ENCODE assay signal across 8 cellular contexts in the genomic region with DNA sequence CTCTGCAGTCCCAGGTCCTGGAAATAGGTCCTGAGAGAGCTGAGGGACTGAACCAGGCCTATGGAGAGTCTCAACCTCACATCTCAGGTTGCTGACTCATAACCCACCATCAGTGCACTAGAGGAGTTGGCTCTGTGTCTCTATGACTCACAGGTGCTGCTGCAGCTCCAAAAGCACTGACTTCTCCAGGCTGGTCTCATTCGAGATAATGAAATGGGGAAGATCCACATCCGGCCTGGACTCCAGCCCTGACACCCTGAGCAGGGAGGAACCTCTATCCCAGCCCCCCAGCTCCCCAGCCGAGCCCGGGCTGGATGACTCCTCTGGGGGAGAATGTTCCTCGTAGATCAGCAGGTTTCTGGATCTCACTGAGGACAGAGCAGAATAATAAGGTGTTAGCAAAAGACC. TPM values are rescaled to one million over a fixed set of nuclear protein-coding genes. Genes with fewer than 3 reads are reported as not detected.
DNase-seq lines count a peak whose midpoint lies in the region; ATAC-seq and TF ChIP-seq lines count a peak whose summit lies in the region.

No MANE protein-coding gene starts in this region.

- no peak overlapping the region for H2AFZ ChIP-seq in OCI-LY7 (ENCODE audit: low read length)

- no peak for TF ChIP-seq CTCF in mucosa of descending colon (IDR thresholded peaks at IDR 0.05)
- TF ChIP-seq CTCF in OCI-LY7 (conservative IDR thresholded peaks at IDR 0.05; ENCODE audit: low read length): no peak

- no TSS peak for BruUV-seq in OCI-LY7 (replicated peaks; lab: Mats Ljungman, UMichigan)

- peaks cover 49% of the 10 kb centered on the region for H3K36me3 Mint-ChIP-seq in activated T-helper 1 cell treated with anti-CD3 and anti-CD28 coated beads, Interleukin-12 subunit alpha, Interleukin-12 subunit beta, Interleukin-2, Interleukin-4 antibody, amounts not matched to agents 30 ng/mL and 10 ng/mL and 1 ng/mL, durations not matched to agents 14 hours and 24 hours and 36 hours (ENCODE audit: low read depth)

- no peaks in the 10 kb centered on the region for H3K9me2 ChIP-seq in OCI-LY7 (ENCODE audit: insufficient read depth, low read length)

- DNase-seq in EH (ENCODE audit: low read depth): peak; percentile 100
- DNase-seq in activated T-helper 1 cell treated with anti-CD3 and anti-CD28 coated beads, Interleukin-12 subunit alpha, Interleukin-12 subunit beta, Interleukin-2, Interleukin-4 antibody, amounts not matched to agents 30 ng/mL and 10 ng/mL and 1 ng/mL, durations not matched to agents 14 hours and 24 hours and 36 hours (ENCODE audit: low spot score): peak; percentile 21
- no peak for DNase-seq in mucosa of descending colon
- DNase-seq in cerebellar cortex (ENCODE audit: low spot score): no peak
- no peak for DNase-seq in OCI-LY7 (ENCODE audit: low spot score)
- DNase-seq in DMS79 (lab: John Stamatoyannopoulos, UW): no peak

- H3K27me3 Mint-ChIP-seq in activated T-helper 1 cell treated with anti-CD3 and anti-CD28 coated beads, Interleukin-12 subunit alpha, Interleukin-12 subunit beta, Interleukin-2, Interleukin-4 antibody, amounts not matched to agents 30 ng/mL and 10 ng/mL and 1 ng/mL, durations not matched to agents 14 hours and 24 hours and 36 hours (ENCODE audit: insufficient read depth): no peaks in the 10 kb centered on the region

- H3K36me3 ChIP-seq in mucosa of descending colon (ENCODE audit: low read depth) (peaks cover 4% of the 10 kb centered on the region), OCI-LY7 (ENCODE audit: insufficient read depth, low read length) (peaks cover 68% of the 10 kb centered on the region)

- peaks cover 44% of the 10 kb centered on the region for H3K4me1 Mint-ChIP-seq in activated T-helper 1 cell treated with anti-CD3 and anti-CD28 coated beads, Interleukin-12 subunit alpha, Interleukin-12 subunit beta, Interleukin-2, Interleukin-4 antibody, amounts not matched to agents 30 ng/mL and 10 ng/mL and 1 ng/mL, durations not matched to agents 14 hours and 24 hours and 36 hours (ENCODE audit: low read depth)

- no peak overlapping the region for H3K4me3 Mint-ChIP-seq in activated T-helper 1 cell treated with anti-CD3 and anti-CD28 coated beads, Interleukin-12 subunit alpha, Interleukin-12 subunit beta, Interleukin-2, Interleukin-4 antibody, amounts not matched to agents 30 ng/mL and 10 ng/mL and 1 ng/mL, durations not matched to agents 14 hours and 24 hours and 36 hours

- ATAC-seq in GM19455 (IDR thresholded peaks at IDR 0.05; ENCODE audit: unreplicated experiment) (peak; percentile 89), HG03378 (IDR thresholded peaks at IDR 0.05; ENCODE audit: unreplicated experiment) (peak; percentile 97), mucosa of descending colon (peak; percentile 17)

- H3K4me3 ChIP-seq in mucosa of descending colon: no peak overlapping the region
- no peak overlapping the region for H3K4me3 ChIP-seq in OCI-LY7 (ENCODE audit: low read depth, low read length, poor library complexity, severe bottlenecking)

- no peaks in the 10 kb centered on the region for H3K9me3 ChIP-seq in mucosa of descending colon
- no peaks in the 10 kb centered on the region for H3K9me3 ChIP-seq in OCI-LY7 (ENCODE audit: low read length)

- H3K4me1 ChIP-seq in mucosa of descending colon (ENCODE audit: low read depth): no peaks in the 10 kb centered on the region
- no peaks in the 10 kb centered on the region for H3K4me1 ChIP-seq in OCI-LY7 (ENCODE audit: insufficient read depth, low read length, poor library complexity, severe bottlenecking)

- H4K20me1 ChIP-seq in OCI-LY7 (ENCODE audit: insufficient read depth, low read length): no peaks in the 10 kb centered on the region

- H3K27ac ChIP-seq in OCI-LY7 (ENCODE audit: low read depth, low read length, poor library complexity, severe bottlenecking): no peak overlapping the region

- POLR2A ChIA-PET in OCI-LY7 (lab: Charles Lee): interaction anchor here (1.1 to 1.6 kb wide), 2 partner anchors 28 to 33 kb away, joined by 3 to 4 read pairs; no protein-coding TSS in a partner anchor

- peak overlapping the region; percentile 61 for H3K27ac Mint-ChIP-seq in activated T-helper 1 cell treated with anti-CD3 and anti-CD28 coated beads, Interleukin-12 subunit alpha, Interleukin-12 subunit beta, Interleukin-2, Interleukin-4 antibody, amounts not matched to agents 30 ng/mL and 10 ng/mL and 1 ng/mL, durations not matched to agents 14 hours and 24 hours and 36 hours

- intact Hi-C loops in activated T-helper 1 cell treated with anti-CD3 and anti-CD28 coated beads, Interleukin-12 subunit alpha, Interleukin-12 subunit beta, Interleukin-2, Interleukin-4 antibody, amounts not matched to agents 30 ng/mL and 10 ng/mL and 1 ng/mL, durations not matched to agents 14 hours and 24 hours and 36 hours (cut with micrococcal nuclease): loop anchor here (1.0 to 5.0 kb wide), 4 partner anchors 8 to 110 kb away; no protein-coding TSS in a partner anchor
- intact Hi-C loops in mucosa of descending colon (cut with DNase I, micrococcal nuclease) (no loop called here), OCI-LY7 (cut with micrococcal nuclease; ENCODE audit: unreplicated experiment) (no loop called here)

- CTCF ChIA-PET in OCI-LY7 (lab: Charles Lee; ENCODE audit: unreplicated experiment): no interaction called here

- H3K9me3 Mint-ChIP-seq in activated T-helper 1 cell treated with anti-CD3 and anti-CD28 coated beads, Interleukin-12 subunit alpha, Interleukin-12 subunit beta, Interleukin-2, Interleukin-4 antibody, amounts not matched to agents 30 ng/mL and 10 ng/mL and 1 ng/mL, durations not matched to agents 14 hours and 24 hours and 36 hours: no peaks in the 10 kb centered on the region

- H3K4me2 ChIP-seq in OCI-LY7 (ENCODE audit: low read length): no peak overlapping the region

- H3K79me2 ChIP-seq in OCI-LY7 (ENCODE audit: insufficient read depth, low read depth, low read length): no peaks in the 10 kb centered on the region

RNA-seq across cellular contexts. Expression of gene DGKI, which starts 35.5 kb away (rescaled TPM):
- total RNA-seq in activated T-helper 1 cell treated with anti-CD3 and anti-CD28 coated beads, Interleukin-12 subunit alpha, Interleukin-12 subunit beta, Interleukin-2, Interleukin-4 antibody, amounts not matched to agents 30 ng/mL and 10 ng/mL and 1 ng/mL, durations not matched to agents 14 hours and 24 hours and 36 hours: 27.3 and 30.2 TPM in 2 replicates
- 1 to 10 TPM in 1 of 3 donors, under 1 TPM in 2; 0.36 to 1.4 (median 0.46) TPM for total RNA-seq in mucosa of descending colon
- not detected in 2 replicates for total RNA-seq in OCI-LY7 (2014; rRNA removed; shearing (Covaris generic))
- 0.46 and 0.55 TPM in 2 replicates for total RNA-seq in OCI-LY7 (2022)

Comparison
In these comparisons a context has a peak if more than half of its experiments do, and no peak if none do; other contexts are left out.
1. DNase-seq: peak in EH (single experiment) and activated T-helper 1 cell treated with anti-CD3 and anti-CD28 coated beads, Interleukin-12 subunit alpha, Interleukin-12 subunit beta, Interleukin-2, Interleukin-4 antibody, amounts not matched to agents 30 ng/mL and 10 ng/mL and 1 ng/mL, durations not matched to agents 14 hours and 24 hours and 36 hours (single experiment); none in mucosa of descending colon (0 of 3), cerebellar cortex (single experiment), OCI-LY7 (single experiment) and DMS79 (single experiment).
2. ATAC-seq: peak in every context shown above with its lines; median percentile 97 in HG03378; 89 in GM19455; 17 in mucosa of descending colon.
3. RNA of gene DGKI, which starts 35.5 kb away (total RNA-seq): 27.3 to 30.2 TPM in activated T-helper 1 cell treated with anti-CD3 and anti-CD28 coated beads, Interleukin-12 subunit alpha, Interleukin-12 subunit beta, Interleukin-2, Interleukin-4 antibody, amounts not matched to agents 30 ng/mL and 10 ng/mL and 1 ng/mL, durations not matched to agents 14 hours and 24 hours and 36 hours; 0.36 to 1.4 TPM in mucosa of descending colon and 0.46 to 0.55 TPM in OCI-LY7; every median in the first group is over 10 times any median in the second.